23 cellular contexts compared by ENCODE assay signal in genomic region chrX:21132686-21133393, GRCh38.
"Had no signal": no experiment of that assay in that cellular context is flagged by ENCODE, and none has a peak within 500 bp of the region (broad histone marks: within the 10 kb centered on the region; RNA-seq: fewer than 3 reads in every experiment).

No MANE protein-coding gene starts in this region.

- FAIRE-seq: small intestine had no signal

- DNase-seq: activated CD4-positive, alpha-beta memory T cell treated with anti-CD3 and anti-CD28 coated beads, Interleukin-2, amount 10 ng/mL, durations not matched to agents 7 days and 5 days; activated CD4-positive, alpha-beta T cell treated with anti-CD3 and anti-CD28 coated beads, Interleukin-2, amount 10 ng/mL, durations not matched to agents 24 days and 14 days; activated effector memory CD4-positive, alpha-beta T cell treated with Interleukin-2 at 50 U/mL for 16 hours; activated naive CD4-positive, alpha-beta T cell treated with anti-CD3 and anti-CD28 coated beads for 36 hours; activated naive CD8-positive, alpha-beta T cell treated with anti-CD3 and anti-CD28 coated beads, Interleukin-2, amount 10 ng/mL, durations not matched to agents 7 days and 5 days; activated T-cell treated with anti-CD3 and anti-CD28 coated beads, Interleukin-2, amount 50 U/mL, for 72 hours; central memory CD4-positive, alpha-beta T cell; dermis blood vessel endothelial cell; effector CD8-positive, alpha-beta T cell; head of caudate nucleus; hypothalamus; left cardiac atrium; ovary; right lobe of liver; small intestine; stimulated activated CD4-positive, alpha-beta T cell treated with anti-CD3 and anti-CD28 coated beads, Interleukin-2, amount 100 ng/mL, for 48 hours; stimulated activated naive CD4-positive, alpha-beta T cell; upper lobe of left lung had no signal

- H3K27me3 ChIP-seq: esophagus muscularis mucosa, gastroesophageal sphincter, neutrophil, ovary, right lobe of liver, upper lobe of left lung had no signal

- H3K4me3 ChIP-seq: esophagus muscularis mucosa, gastroesophageal sphincter, ovary, right lobe of liver, thoracic aorta, upper lobe of left lung had no signal

- ATAC-seq: activated CD4-positive, CD25-positive, alpha-beta regulatory T cell treated with anti-CD3 and anti-CD28 coated beads, Interleukin-2, amount 50 U/mL, for 24 hours; activated T-cell treated with anti-CD3 and anti-CD28 coated beads, Interleukin-2, amount 50 U/mL, for 72 hours; gastroesophageal sphincter; left cardiac atrium; right lobe of liver had no signal

- H3K36me3 ChIP-seq: esophagus muscularis mucosa, gastroesophageal sphincter, neutrophil, ovary, right lobe of liver, thoracic aorta, upper lobe of left lung had no signal
